16 cellular contexts compared by ENCODE assay signal in the genomic region with DNA sequence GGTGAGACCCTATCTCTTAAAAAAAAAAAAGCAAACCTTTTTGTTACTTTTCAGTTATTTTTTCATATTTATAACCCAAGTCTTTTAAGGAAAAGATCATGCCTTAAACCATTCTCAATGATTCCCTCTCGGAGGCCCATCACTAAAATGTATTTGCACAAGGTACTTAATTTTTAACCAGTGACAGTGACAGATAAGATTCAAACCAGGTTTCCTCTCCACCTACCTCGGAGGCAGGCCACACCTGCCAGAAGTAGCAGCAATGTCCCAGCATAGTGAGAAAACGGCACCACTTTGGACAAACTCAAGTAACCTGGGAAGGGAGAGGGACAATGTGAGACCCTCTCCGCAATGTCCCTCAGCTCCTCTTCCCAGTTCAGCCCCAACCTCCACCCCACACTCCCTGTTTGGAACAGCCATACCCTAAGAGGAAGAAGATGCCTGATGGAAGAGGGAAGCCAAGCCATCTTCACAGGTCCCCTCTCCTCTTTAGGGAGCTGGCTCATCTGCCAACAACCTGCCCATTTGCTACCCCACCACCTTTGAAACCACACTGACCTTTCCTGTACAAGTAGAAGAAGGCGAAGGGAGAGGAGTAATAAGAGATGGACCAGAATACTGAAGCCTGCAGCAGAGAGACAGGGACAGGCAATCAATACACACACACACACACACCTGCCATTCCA. TPM values are rescaled to one million over a fixed set of nuclear protein-coding genes. Genes with fewer than 3 reads are reported as not detected.
DNase-seq lines count a peak whose midpoint lies in the region; ATAC-seq, FAIRE-seq and TF ChIP-seq lines count a peak whose summit lies in the region.
"Had no signal": no experiment of that assay in that cellular context is flagged by ENCODE, and none has a peak within 500 bp of the region (broad histone marks: within the 10 kb centered on the region; RNA-seq: fewer than 3 reads in every experiment).

No MANE protein-coding gene starts in this region.

- H3K4me3 Mint-ChIP-seq in CD4-positive, alpha-beta memory T cell: peak overlapping the region; percentile 72 to 99 (median 98)
- H3K4me3 Mint-ChIP-seq in IgD-negative memory B cell (peak overlapping the region; percentile 41 to 99 (median 84)), neural progenitor cell (peak overlapping the region; percentile 99)
- peak overlapping the region; percentile 96 for H3K4me3 Mint-ChIP-seq in central memory CD8-positive, alpha-beta T cell

- peaks cover 0 to 5% (median 0%) of the 10 kb centered on the region in 8 donors for H3K9me3 Mint-ChIP-seq in CD4-positive, alpha-beta memory T cell
- H3K9me3 Mint-ChIP-seq in IgD-negative memory B cell: no peaks in the 10 kb centered on the region
- H3K9me3 Mint-ChIP-seq in central memory CD8-positive, alpha-beta T cell: no peaks in the 10 kb centered on the region
- no peaks in the 10 kb centered on the region for H3K9me3 Mint-ChIP-seq in neural progenitor cell

- CTCF ChIA-PET in CD4-positive, alpha-beta memory T cell (lab: Charles Lee; ENCODE audit: partially characterized antibody): no interaction called here

- no peak for FAIRE-seq in frontal cortex (lab: Jason Lieb, UNC)
- FAIRE-seq: D721Med, GM19239 had no signal

- H3K4me1 Mint-ChIP-seq in CD4-positive, alpha-beta memory T cell: peaks cover 25 to 53% (median 41%) of the 10 kb centered on the region in 4 donors
- H3K4me1 Mint-ChIP-seq in IgD-negative memory B cell (peaks cover 5 to 22% (median 13%) of the 10 kb centered on the region in 3 donors), neural progenitor cell (peaks cover 19% of the 10 kb centered on the region)
- H3K4me1 Mint-ChIP-seq in central memory CD8-positive, alpha-beta T cell: peaks cover 40% of the 10 kb centered on the region

- no peak overlapping the region for H3K4me2 ChIP-seq in neural progenitor cell

- no peak for ATAC-seq in central memory CD8-positive, alpha-beta T cell (replicated peaks; ENCODE audit: extremely low read depth, poor library complexity, severe bottlenecking)

- no peak overlapping the region for H3K9ac ChIP-seq in neural progenitor cell
- H3K9ac ChIP-seq: parathyroid adenoma had no signal

- H3K36me3 ChIP-seq in CD4-positive, alpha-beta memory T cell (ENCODE audit: insufficient read depth, low read length): peaks cover 31% of the 10 kb centered on the region
- H3K36me3 ChIP-seq in neural progenitor cell: no peaks in the 10 kb centered on the region

- TF ChIP-seq CTCF in neural progenitor cell (IDR thresholded peaks at IDR 0.05): no peak

- H3K79me2 ChIP-seq in neural progenitor cell (ENCODE audit: low read depth): peaks cover 32% of the 10 kb centered on the region

- no peaks in the 10 kb centered on the region for H3F3A ChIP-seq in neural progenitor cell (ENCODE audit: low read depth)

- POLR2A ChIA-PET in CD4-positive, alpha-beta memory T cell (lab: Charles Lee; ENCODE audit: partially characterized antibody): interaction anchor here (1.1 to 2.7 kb wide), 2 partner anchors 127 to 162 kb away, joined by 3 to 9 read pairs; partner anchors contain the start of gene NEU1

- H3K27me3 ChIP-seq in CD4-positive, alpha-beta memory T cell (ENCODE audit: insufficient read depth, low read length): no peaks in the 10 kb centered on the region
- H3K27me3 ChIP-seq in neural progenitor cell: no peaks in the 10 kb centered on the region

- DNase-seq in CD4-positive, alpha-beta memory T cell: no peak
- no peak for DNase-seq in central memory CD8-positive, alpha-beta T cell (ENCODE audit: low spot score in 2 of 2)
- DNase-seq in neural progenitor cell (ENCODE audit: low spot score): no peak
- no peak for DNase-seq in frontal cortex (ENCODE audit: low spot score in 2 of 2)
- no peak for DNase-seq in NCI-H1930 (lab: John Stamatoyannopoulos, UW)
- DNase-seq in NCI-H69 (lab: John Stamatoyannopoulos, UW): no peak
- no peak for DNase-seq in NCI-H2171 treated with DMSO at 0.1 percent for 48 hours (lab: John Stamatoyannopoulos, UW)
- DNase-seq: HCEC 1CT; NCI-H1694; stimulated activated CD4-positive, alpha-beta T cell treated with anti-CD3 and anti-CD28 coated beads, Interleukin-4, amount 100 ng/mL, for 1 hour had no signal

- no peaks in the 10 kb centered on the region for H3K9me3 ChIP-seq in CD4-positive, alpha-beta memory T cell (ENCODE audit: control insufficient read depth in 1 of 2, low read length in 2 of 2)
- no peaks in the 10 kb centered on the region for H3K9me3 ChIP-seq in neural progenitor cell (ENCODE audit: low read depth)

- intact Hi-C loops in CD4-positive, alpha-beta memory T cell (cut with micrococcal nuclease): no loop called here

- H3K27ac Mint-ChIP-seq in CD4-positive, alpha-beta memory T cell: peak overlapping the region; percentile 64 to 99 (median 81)
- H3K27ac Mint-ChIP-seq in IgD-negative memory B cell (peak overlapping the region in 2 of 3 donors; percentile 8 to 67), neural progenitor cell (peak overlapping the region; percentile 11)
- no peak overlapping the region for H3K27ac Mint-ChIP-seq in central memory CD8-positive, alpha-beta T cell (ENCODE audit: low read depth)

- no peak overlapping the region for H3K4me3 ChIP-seq in CD4-positive, alpha-beta memory T cell (ENCODE audit: low read length in 2 of 2)
- no peak overlapping the region for H3K4me3 ChIP-seq in neural progenitor cell

- H3K4me1 ChIP-seq in CD4-positive, alpha-beta memory T cell (ENCODE audit: insufficient read depth, low read length): peaks cover 35% of the 10 kb centered on the region
- H3K4me1 ChIP-seq in neural progenitor cell: no peaks in the 10 kb centered on the region

- H3K27me3 Mint-ChIP-seq in CD4-positive, alpha-beta memory T cell: no peaks in the 10 kb centered on the region
- H3K27me3 Mint-ChIP-seq in IgD-negative memory B cell (no peaks in the 10 kb centered on the region), neural progenitor cell (ENCODE audit: insufficient read depth, low read depth) (peaks cover 2% of the 10 kb centered on the region)
- no peaks in the 10 kb centered on the region for H3K27me3 Mint-ChIP-seq in central memory CD8-positive, alpha-beta T cell

- H4K20me1 ChIP-seq in neural progenitor cell (ENCODE audit: low read depth): no peaks in the 10 kb centered on the region

- H3K27ac ChIP-seq in CD4-positive, alpha-beta memory T cell (ENCODE audit: low read depth, low read length): peak overlapping the region; percentile 97
- H3K27ac ChIP-seq in neural progenitor cell: no peak overlapping the region
- H3K27ac ChIP-seq: parathyroid adenoma had no signal

- H3K36me3 Mint-ChIP-seq in CD4-positive, alpha-beta memory T cell: peaks cover 24 to 41% of the 10 kb centered on the region in 2 donors
- H3K36me3 Mint-ChIP-seq in IgD-negative memory B cell: no peaks in the 10 kb centered on the region
- peaks cover 35% of the 10 kb centered on the region for H3K36me3 Mint-ChIP-seq in central memory CD8-positive, alpha-beta T cell (ENCODE audit: insufficient read depth)
- peaks cover 11% of the 10 kb centered on the region for H3K36me3 Mint-ChIP-seq in neural progenitor cell

- no peak overlapping the region for H2AFZ ChIP-seq in neural progenitor cell (replicated peaks)
- H2AFZ ChIP-seq: parathyroid adenoma had no signal

RNA-seq across cellular contexts. Expression of gene ABHD16A, which starts 2.3 kb away (rescaled TPM):
- total RNA-seq in CD4-positive, alpha-beta memory T cell: 10 to 100 TPM; 66.0 to 69.2 TPM
- polyA plus RNA-seq in CD4-positive, alpha-beta memory T cell: 10 to 100 TPM; 35.9 to 46.8 TPM
- polyA plus RNA-seq in IgD-negative memory B cell: 40.1 TPM
- total RNA-seq in neural progenitor cell (ENCODE audit: low replicate concordance): 21.3 and 45.0 TPM in 2 replicates
- 41.6 TPM for total RNA-seq in frontal cortex

RNA-seq across cellular contexts. Expression of gene LY6G6F, which starts 5.8 kb away (rescaled TPM):
- not detected for total RNA-seq in CD4-positive, alpha-beta memory T cell
- not detected for polyA plus RNA-seq in CD4-positive, alpha-beta memory T cell
- polyA plus RNA-seq in IgD-negative memory B cell: 0.95 TPM
- total RNA-seq in neural progenitor cell (ENCODE audit: low replicate concordance) (not detected in 2 replicates), frontal cortex (not detected)
- total RNA-seq: subcutaneous adipose tissue had no signal

RNA-seq across cellular contexts. Expression of gene LY6G6D, which starts 14.3 kb away (rescaled TPM):
- not detected for total RNA-seq in CD4-positive, alpha-beta memory T cell
- polyA plus RNA-seq in CD4-positive, alpha-beta memory T cell: not detected
- not detected for polyA plus RNA-seq in IgD-negative memory B cell
- total RNA-seq in neural progenitor cell (ENCODE audit: low replicate concordance): 0.90 TPM in 1 of 2 replicates, not detected in the other
- total RNA-seq in frontal cortex: not detected
- total RNA-seq: subcutaneous adipose tissue had no signal
- polyA plus RNA-seq: adipose tissue had no signal

RNA-seq across cellular contexts. Expression of gene LY6G5C, which starts 20.0 kb away (rescaled TPM):
- 1 to 10 TPM; 4.4 to 4.5 TPM for total RNA-seq in CD4-positive, alpha-beta memory T cell
- 10 to 100 TPM in 1 of 2 donors, 1 to 10 TPM in 1; 8.9 to 11.8 TPM for polyA plus RNA-seq in CD4-positive, alpha-beta memory T cell
- polyA plus RNA-seq in IgD-negative memory B cell: 3.2 TPM
- total RNA-seq in neural progenitor cell (ENCODE audit: low replicate concordance) (0.09 TPM in 1 of 2 replicates, not detected in the other), frontal cortex (5.3 TPM)

RNA-seq across cellular contexts. Expression of gene LY6G6C, which starts 20.7 kb away (rescaled TPM):
- not detected for total RNA-seq in CD4-positive, alpha-beta memory T cell
- not detected for polyA plus RNA-seq in CD4-positive, alpha-beta memory T cell
- polyA plus RNA-seq in IgD-negative memory B cell: not detected
- not detected in 2 replicates for total RNA-seq in neural progenitor cell (ENCODE audit: low replicate concordance)
- total RNA-seq in frontal cortex: not detected
- total RNA-seq: subcutaneous adipose tissue had no signal
